In genomic region chr1:13816016-13816760, GRCh38 we compare ENCODE assay signal across 19 cellular contexts.
"Had no signal": no experiment of that assay in that cellular context is flagged by ENCODE, and none has a peak within 500 bp of the region (broad histone marks: within the 10 kb centered on the region; RNA-seq: fewer than 3 reads in every experiment).

No MANE protein-coding gene starts in this region.

- DNase-seq: KBM-7, MV-4-11, NCI-H1048, NCI-H1105, NCI-H1417, NCI-H1436 treated with DMSO at 0.1 percent for 48 hours, NCI-H1694, NCI-H187 treated with DMSO at 0.1 percent for 48 hours, NCI-H2029 treated with DMSO at 0.1 percent for 48 hours, NCI-H2171 treated with DMSO at 0.1 percent for 48 hours, NCI-H345, NCI-H446 treated with DMSO at 0.1 percent for 48 hours, NCI-H510A treated with DMSO at 0.1 percent for 48 hours, NCI-H526, NCI-H82, Right ventricle myocardium superior, RPMI8226 had no signal

- H3K27ac ChIP-seq: HL-60 had no signal

- ATAC-seq: SK-N-SH treated with all-trans-retinoic acid at 6 μM for 48 hours had no signal
